ENCODE assay signal across 2 cellular contexts in genomic region chr12:6093764-6094163, GRCh38.
TF ChIP-seq lines count a peak whose summit lies in the region.

No MANE protein-coding gene starts in this region.

TF ChIP-seq in HEK293, 187 proteins besides CTCF, POLR2A, EP300 and RAD21 (continued from another document):
- TF ChIP-seq ZNF280D (tag by site-specific recombination; IDR thresholded peaks at IDR 0.05): no peak

TF ChIP-seq in SK-N-SH treated with all-trans-retinoic acid at 6 μM for 48 hours, 23 proteins besides CTCF, POLR2A, EP300 and RAD21 (continued from another document):
- TF ChIP-seq ZNF8 (CRISPR knock-in tag; IDR thresholded peaks at IDR 0.05) (no peak), ZFP3 (CRISPR knock-in tag; IDR thresholded peaks at IDR 0.05) (no peak), PATZ1 (CRISPR knock-in tag; IDR thresholded peaks at IDR 0.05; ENCODE audit: borderline replicate concordance) (no peak)
